In the genomic region with DNA sequence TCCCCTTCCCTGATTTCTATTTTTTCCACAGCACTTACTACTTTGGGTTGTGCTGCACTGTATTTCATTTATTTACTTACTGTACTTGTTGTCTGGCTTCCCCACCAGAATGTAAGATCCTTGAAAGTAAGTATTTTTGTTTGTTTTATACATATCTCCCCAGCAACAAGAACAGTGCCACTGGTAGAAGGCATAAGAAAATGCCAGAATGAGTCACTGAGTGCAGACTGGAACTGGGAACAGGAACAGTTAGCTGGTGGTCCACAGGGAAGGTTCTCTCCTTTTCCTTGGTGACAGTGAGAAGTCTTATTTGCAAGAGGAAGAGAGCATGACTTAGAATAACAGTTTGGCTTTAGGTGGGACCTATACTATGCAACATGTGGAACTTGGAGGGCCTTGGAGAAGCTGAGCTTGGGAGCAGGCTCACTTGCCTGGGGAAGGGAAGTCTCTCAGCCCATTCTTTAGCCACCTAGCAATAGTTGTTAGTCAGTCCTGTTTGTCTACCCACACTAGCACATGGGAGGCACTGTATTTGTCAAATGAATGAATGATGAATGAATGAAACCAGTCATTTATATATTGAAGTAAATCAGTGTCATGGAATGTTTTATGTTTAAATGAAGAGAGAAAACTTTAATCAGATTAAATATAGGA, we compare ENCODE assay signal across 9 cellular contexts.
A peak's percentile ranks its signal among the peaks of the same experiment; 100 is the strongest.
DNase-seq lines count a peak whose midpoint lies in the region; ATAC-seq and TF ChIP-seq lines count a peak whose summit lies in the region.
"Had no signal": no experiment of that assay in that cellular context is flagged by ENCODE, and none has a peak within 500 bp of the region (broad histone marks: within the 10 kb centered on the region; RNA-seq: fewer than 3 reads in every experiment).

No MANE protein-coding gene starts in this region.

- no peaks in the 10 kb centered on the region for H3K27me3 ChIP-seq in smooth muscle cell (ENCODE audit: low read depth)

- no peaks in the 10 kb centered on the region for H4K20me1 ChIP-seq in smooth muscle cell (ENCODE audit: low read depth)

- no peak for DNase-seq in activated T-cell treated with anti-CD3 and anti-CD28 coated beads, Interleukin-2, amount 50 U/mL, for 24 hours
- DNase-seq in activated T-cell treated with anti-CD3 and anti-CD28 coated beads, Interleukin-2, amount 50 U/mL, for 1 hour: no peak
- DNase-seq in amniotic epithelial cell (ENCODE audit: low read depth): peak; percentile 76
- DNase-seq in smooth muscle cell (lab: John Stamatoyannopoulos, UW; ENCODE audit: unreplicated experiment): no peak
- no peak for DNase-seq in Right ventricle myocardium superior
- no peak for DNase-seq in KBM-7
- DNase-seq: activated CD4-positive, alpha-beta T cell treated with anti-CD3 and anti-CD28 coated beads for 48 hours had no signal

- ATAC-seq in HG02852 (IDR thresholded peaks at IDR 0.05; ENCODE audit: unreplicated experiment) (peak; percentile 46), GM21515 (IDR thresholded peaks at IDR 0.05; ENCODE audit: unreplicated experiment) (no peak), Right ventricle myocardium superior (ENCODE audit: poor library complexity) (no peak)

- no peaks in the 10 kb centered on the region for H3K27me3 Mint-ChIP-seq in activated T-cell treated with anti-CD3 and anti-CD28 coated beads, Interleukin-2, amount 50 U/mL, for 24 hours

- peak overlapping the region; percentile 60 for H3K27ac ChIP-seq in smooth muscle cell (ENCODE audit: low read depth)

- H3K9ac ChIP-seq in smooth muscle cell (ENCODE audit: low read depth): peak overlapping the region; percentile 47

- no peak overlapping the region for H3K4me2 ChIP-seq in smooth muscle cell

- H3K9me3 Mint-ChIP-seq in activated T-cell treated with anti-CD3 and anti-CD28 coated beads, Interleukin-2, amount 50 U/mL, for 24 hours: no peaks in the 10 kb centered on the region

- H3K4me1 ChIP-seq in smooth muscle cell (ENCODE audit: low read depth): no peaks in the 10 kb centered on the region

- peaks cover 26% of the 10 kb centered on the region for H3K4me1 Mint-ChIP-seq in activated T-cell treated with anti-CD3 and anti-CD28 coated beads, Interleukin-2, amount 50 U/mL, for 24 hours (ENCODE audit: low read depth)

- H2AFZ ChIP-seq in smooth muscle cell (ENCODE audit: low read depth): no peak overlapping the region

- H3K36me3 ChIP-seq in smooth muscle cell (ENCODE audit: low read depth): no peaks in the 10 kb centered on the region

- no peaks in the 10 kb centered on the region for H3K79me2 ChIP-seq in smooth muscle cell (ENCODE audit: low read depth)

- peaks cover 6% of the 10 kb centered on the region for H3K36me3 Mint-ChIP-seq in activated T-cell treated with anti-CD3 and anti-CD28 coated beads, Interleukin-2, amount 50 U/mL, for 24 hours (ENCODE audit: low read depth)

- in situ Hi-C loops in KBM-7 (cut with MboI; ENCODE audit: low pct_unique_long_range_greater_than_20kb, low sequenced_read_pairs): no loop called here

- H3K27ac Mint-ChIP-seq in activated T-cell treated with anti-CD3 and anti-CD28 coated beads, Interleukin-2, amount 50 U/mL, for 24 hours: peak overlapping the region; percentile 85

- H3K9me3 ChIP-seq in smooth muscle cell (replicated peaks; ENCODE audit: low read depth): no peaks in the 10 kb centered on the region

- H3K4me3 ChIP-seq in smooth muscle cell: no peak overlapping the region

- TF ChIP-seq CTCF in smooth muscle cell (IDR thresholded peaks at IDR 0.05; ENCODE audit: borderline replicate concordance, insufficient read depth, poor library complexity, severe bottlenecking): no peak

- no peaks in the 10 kb centered on the region for H3F3A ChIP-seq in smooth muscle cell (ENCODE audit: low read depth)

- no peak overlapping the region for H3K4me3 Mint-ChIP-seq in activated T-cell treated with anti-CD3 and anti-CD28 coated beads, Interleukin-2, amount 50 U/mL, for 24 hours

- intact Hi-C loops in Right ventricle myocardium superior (cut with DNase I): no loop called here
